Comparison of ENCODE assay signal across 9 cellular contexts in the genomic region with DNA sequence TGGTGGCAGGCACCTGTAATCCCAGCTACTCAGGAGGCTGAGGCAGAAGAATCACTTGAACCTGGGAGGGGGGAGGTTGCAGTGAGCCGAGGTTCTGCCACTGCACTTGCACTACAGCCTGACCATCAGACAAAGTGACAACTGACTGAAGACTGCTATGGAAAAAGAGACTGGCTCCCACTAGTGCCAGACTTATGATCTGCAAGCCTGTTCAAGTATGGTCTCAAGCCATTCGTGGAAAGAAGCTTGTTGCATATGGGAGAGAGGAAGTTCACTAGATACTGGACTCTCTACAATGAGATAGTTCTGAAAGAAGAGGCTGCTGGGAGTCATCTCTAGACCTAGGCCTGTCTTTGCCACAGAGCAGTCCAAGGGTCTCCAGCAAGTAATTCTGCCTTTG. TPM values are rescaled to one million over a fixed set of nuclear protein-coding genes. Genes with fewer than 3 reads are reported as not detected.
DNase-seq lines count a peak whose midpoint lies in the region; ATAC-seq, FAIRE-seq and TF ChIP-seq lines count a peak whose summit lies in the region.
"Had no signal": no experiment of that assay in that cellular context is flagged by ENCODE, and none has a peak within 500 bp of the region (broad histone marks: within the 10 kb centered on the region; RNA-seq: fewer than 3 reads in every experiment).

No MANE protein-coding gene starts in this region.

- peaks cover 23 to 39% of the 10 kb centered on the region in 2 experiments for H3K36me3 ChIP-seq in HCT116 (ENCODE audit: control insufficient read depth in 1 of 2, insufficient read depth in 2 of 2, low read length in 2 of 2)

- peak; percentile 57 for FAIRE-seq in G401.6 (lab: Jason Lieb, UNC)

- peaks cover 57% of the 10 kb centered on the region for H3K36me3 Mint-ChIP-seq in activated naive CD8-positive, alpha-beta T cell treated with anti-CD3 and anti-CD28 coated beads for 36 hours

- no peaks in the 10 kb centered on the region for H3K9me3 ChIP-seq in HCT116 (ENCODE audit: control insufficient read depth in 1 of 2, insufficient read depth in 1 of 2, low read depth in 1 of 2, low read length in 2 of 2)
- H3K9me3 ChIP-seq: neutrophil had no signal

- TF ChIP-seq CTCF in AG04449 (IDR thresholded peaks at IDR 0.05; ENCODE audit: insufficient read depth, low read length, missing control alignments) = peak; percentile 45
- TF ChIP-seq CTCF in HCT116 (IDR thresholded peaks at IDR 0.05 in 2 of 3, conservative IDR thresholded peaks at IDR 0.05 in 1 of 3; ENCODE audit: borderline replicate concordance in 1 of 3, insufficient read depth in 1 of 3, low read depth in 2 of 3, low read length in 2 of 3) = peak in 2 of 3 experiments; percentile 59 to 78; a peak in 5 of 6 replicates

- no peak overlapping the region for H3K4me2 ChIP-seq in HCT116 (ENCODE audit: low read length)

- H3K9me2 ChIP-seq in HCT116 (ENCODE audit: insufficient read depth) = no peaks in the 10 kb centered on the region

- no peaks in the 10 kb centered on the region for H3K27me3 ChIP-seq in HCT116 (ENCODE audit: insufficient read depth, low read length)
- H3K27me3 ChIP-seq: neutrophil had no signal

- no TSS peak for BruUV-seq in HCT116 (replicated peaks; lab: Mats Ljungman, UMichigan)

- H4K20me1 ChIP-seq in HCT116 (ENCODE audit: insufficient read depth) = no peaks in the 10 kb centered on the region

- RAD21 ChIA-PET in HCT116 (lab: Charles Lee; ENCODE audit: low non-redundant PET in 1 of 2, low total read pairs in 2 of 2, uncharacterized antibody in 2 of 2, unreplicated experiment in 2 of 2) = no interaction called here

- peaks cover 31% of the 10 kb centered on the region for H3K4me1 Mint-ChIP-seq in activated naive CD8-positive, alpha-beta T cell treated with anti-CD3 and anti-CD28 coated beads for 36 hours

- POLR2A ChIA-PET in AG04449 (lab: Yijun Ruan, JAX) (no interaction called here), HCT116 (lab: Charles Lee) (no interaction called here)

- peak overlapping the region; percentile 84 for H3K27ac Mint-ChIP-seq in activated naive CD8-positive, alpha-beta T cell treated with anti-CD3 and anti-CD28 coated beads for 36 hours

- peaks cover 74% of the 10 kb centered on the region for H3K79me2 ChIP-seq in HCT116 (ENCODE audit: insufficient read depth, low read length)

- no peaks in the 10 kb centered on the region for H3K4me1 ChIP-seq in HCT116 (ENCODE audit: control insufficient read depth in 1 of 2, insufficient read depth in 2 of 2, low read length in 2 of 2)

- ATAC-seq in HCT116 = peak; percentile 96
- ATAC-seq in GM21515 (IDR thresholded peaks at IDR 0.05; ENCODE audit: unreplicated experiment) = no peak

- CTCF ChIA-PET in AG04449 (lab: Yijun Ruan, JAX) (interaction anchor here (0.7 to 1.4 kb wide), 6 partner anchors 11 to 38 kb away, joined by 3 to 6 read pairs (median 4); no protein-coding TSS in a partner anchor), HCT116 (lab: Charles Lee) (interaction anchor here (0.6 to 1.5 kb wide), 5 partner anchors 10 to 421 kb away, joined by 3 to 8 read pairs (median 4); no protein-coding TSS in a partner anchor)

- no peaks in the 10 kb centered on the region for H3K27me3 Mint-ChIP-seq in activated naive CD8-positive, alpha-beta T cell treated with anti-CD3 and anti-CD28 coated beads for 36 hours

- H3K9ac ChIP-seq in HCT116 (ENCODE audit: low read length) = no peak overlapping the region

- TF ChIP-seq RAD21 in HCT116 (IDR thresholded peaks at IDR 0.05; ENCODE audit: low read depth) = peak; percentile 29; the same call in 1 of the 2 replicates

- H2AFZ ChIP-seq in HCT116 (ENCODE audit: low read depth, low read length, poor library complexity, severe bottlenecking) = no peak overlapping the region

- H3K4me3 ChIP-seq in AG04449 (ENCODE audit: low read depth, low read length) = no peak overlapping the region
- H3K4me3 ChIP-seq in HCT116 (replicated peaks in 1 of 2; ENCODE audit: low read depth in 1 of 2, low read length in 2 of 2) = no peak overlapping the region

- H3K27ac ChIP-seq in HCT116 (ENCODE audit: low read depth, low read length) = no peak overlapping the region
- H3K27ac ChIP-seq: neutrophil had no signal

- no peak overlapping the region for H3K4me3 Mint-ChIP-seq in activated naive CD8-positive, alpha-beta T cell treated with anti-CD3 and anti-CD28 coated beads for 36 hours

- no peak for TF ChIP-seq POLR2A in HCT116 (IDR thresholded peaks at IDR 0.05; ENCODE audit: borderline replicate concordance, extremely low read depth, insufficient read depth, insufficient read length)

- intact Hi-C loops in HCT116 (cut with micrococcal nuclease) = loop anchor here (10.0 kb wide), 1 partner anchor 358 kb away; a partner anchor contains a TSS

- no peaks in the 10 kb centered on the region for H3K9me3 Mint-ChIP-seq in activated naive CD8-positive, alpha-beta T cell treated with anti-CD3 and anti-CD28 coated beads for 36 hours

- DNase-seq in AG04449 (ENCODE audit: low read depth, low spot score) (no peak), HCT116 (ENCODE audit: low read depth, low spot score) (peak; percentile 8), NCI-H2196 (lab: John Stamatoyannopoulos, UW; ENCODE audit: unreplicated experiment) (peak; percentile 29), kidney glomerular epithelial cell (lab: John Stamatoyannopoulos, UW) (peak; percentile 15)
- DNase-seq in activated naive CD8-positive, alpha-beta T cell treated with anti-CD3 and anti-CD28 coated beads for 36 hours = peak; percentile 12
- DNase-seq in stimulated activated CD8-positive, alpha-beta memory T cell treated with anti-CD3 and anti-CD28 coated beads, Interleukin-4, amount 100 ng/mL, for 48 hours = no peak

TF ChIP-seq in HCT116, 20 proteins besides CTCF, POLR2A, EP300 and RAD21:
- TF ChIP-seq CBX3 (IDR thresholded peaks at IDR 0.05; ENCODE audit: low read depth) (no peak), CEBPB (IDR thresholded peaks at IDR 0.05; ENCODE audit: low read depth) (no peak), POLR2AphosphoS5 (IDR thresholded peaks at IDR 0.05; ENCODE audit: low read depth, low read length) (no peak)

RNA-seq across cellular contexts. Expression of a gene that starts 26.7 kb away (rescaled TPM):
- 53.6 TPM for total RNA-seq in HCT116 (2021; ENCODE audit: unreplicated experiment)
- 16.8 and 19.6 TPM in 2 replicates for polyA plus RNA-seq in HCT116 (2012)
- total RNA-seq in activated naive CD8-positive, alpha-beta T cell treated with anti-CD3 and anti-CD28 coated beads for 36 hours = 10 to 100 TPM; 64.4 to 66.8 TPM

RNA-seq across cellular contexts. Expression of a gene that starts 36.8 kb away (rescaled TPM):
- total RNA-seq in HCT116 (2021; ENCODE audit: unreplicated experiment) = 18.6 TPM
- polyA plus RNA-seq in HCT116 (2012) = 2.7 and 4.6 TPM in 2 replicates
- 10 to 100 TPM; 33.3 to 33.9 TPM for total RNA-seq in activated naive CD8-positive, alpha-beta T cell treated with anti-CD3 and anti-CD28 coated beads for 36 hours

Comparison
In these comparisons a context has a peak if more than half of its experiments do, and no peak if none do; other contexts are left out.
1. DNase-seq: peak in HCT116 (single experiment), NCI-H2196 (single experiment), activated naive CD8-positive, alpha-beta T cell treated with anti-CD3 and anti-CD28 coated beads for 36 hours (single experiment) and kidney glomerular epithelial cell (single experiment); none in AG04449 (single experiment) and stimulated activated CD8-positive, alpha-beta memory T cell treated with anti-CD3 and anti-CD28 coated beads, Interleukin-4, amount 100 ng/mL, for 48 hours (single experiment).